8 cellular contexts compared by ENCODE assay signal in genomic region chr5:173047096-173047837, GRCh38. TPM values are rescaled to one million over a fixed set of nuclear protein-coding genes. Genes with fewer than 3 reads are reported as not detected.
A peak's percentile ranks its signal among the peaks of the same experiment; 100 is the strongest.
DNase-seq lines count a peak whose midpoint lies in the region; ATAC-seq, FAIRE-seq and TF ChIP-seq lines count a peak whose summit lies in the region.
"Not testable (repeated sequence)": the region's sequence is repeated elsewhere in the genome, so short reads cannot be mapped to it uniquely, and the experiment has no call there.

No MANE protein-coding gene starts in this region.

- H3K4me1 ChIP-seq in Caco-2 (peaks cover 57% of the 10 kb centered on the region), IMR-90 (ENCODE audit: control insufficient read depth, insufficient read depth, low read length) (peaks cover 19% of the 10 kb centered on the region), HepG2 (ENCODE audit: insufficient read depth, low read length) (peaks cover 55% of the 10 kb centered on the region)
- H3K4me1 ChIP-seq in endothelial cell of umbilical vein (ENCODE audit: control insufficient read depth, extremely low read depth, insufficient read depth, low read length); neural progenitor cell: not testable (repeated sequence)

- H3K4ac ChIP-seq in IMR-90 (ENCODE audit: low read depth, low read length), result not testable (repeated sequence)

- H2BK5ac ChIP-seq in IMR-90 (ENCODE audit: low read depth, low read length, poor library complexity, severe bottlenecking), result not testable (repeated sequence)

- peaks cover 33% of the 10 kb centered on the region for H3K4me1 Mint-ChIP-seq in Caco-2 (ENCODE audit: low read depth, unreplicated experiment)
- H3K4me1 Mint-ChIP-seq in neural progenitor cell, result not testable (repeated sequence)

- H3K27ac Mint-ChIP-seq in Caco-2 (ENCODE audit: unreplicated experiment), result peak overlapping the region; percentile 48
- peak overlapping the region; percentile 76 for H3K27ac Mint-ChIP-seq in neural progenitor cell

- not testable (repeated sequence) for H2BK120ac ChIP-seq in IMR-90 (ENCODE audit: low read depth, low read length)

- not testable (repeated sequence) for TF ChIP-seq POLR2A in IMR-90 (IDR thresholded peaks at IDR 0.05; ENCODE audit: low read depth, low read length); endothelial cell of umbilical vein (IDR thresholded peaks at IDR 0.05; ENCODE audit: low read depth, low read length); HepG2 (IDR thresholded peaks at IDR 0.05; ENCODE audit: insufficient read depth in 1 of 2, low read depth in 2 of 2, low read length in 2 of 2)

- not testable (repeated sequence) for DNase-seq in Caco-2; IMR-90; endothelial cell of umbilical vein (ENCODE audit: low read depth, low spot score); HepG2 (ENCODE audit: low spot score); neural progenitor cell (ENCODE audit: low spot score)
- DNase-seq in cerebellar cortex (ENCODE audit: low spot score), result peak; percentile 73
- peak; percentile 10 for DNase-seq in stimulated activated CD8-positive, alpha-beta memory T cell treated with anti-CD3 and anti-CD28 coated beads, Interleukin-4, amount 100 ng/mL, for 48 hours

- not testable (repeated sequence) for H3K27ac ChIP-seq in IMR-90 (ENCODE audit: insufficient read depth, low read length); endothelial cell of umbilical vein (ENCODE audit: insufficient read depth, low read depth, low read length); HepG2 (ENCODE audit: extremely low read length, insufficient read depth, low read length); neural progenitor cell
- H3K27ac ChIP-seq in temporal lobe (ENCODE audit: low read depth, low read length), result peak overlapping the region; percentile 50

- intact Hi-C loops in Caco-2 (cut with micrococcal nuclease; ENCODE audit: unreplicated experiment); IMR-90 (cut with micrococcal nuclease); endothelial cell of umbilical vein (cut with micrococcal nuclease); HepG2 (cut with micrococcal nuclease; ENCODE audit: unreplicated experiment): not testable (repeated sequence)

- not testable (repeated sequence) for H3F3A ChIP-seq in neural progenitor cell (ENCODE audit: low read depth)

- not testable (repeated sequence) for H3K36me3 ChIP-seq in Caco-2 (ENCODE audit: control insufficient read depth, insufficient read depth, low read length); IMR-90 (ENCODE audit: control insufficient read depth, insufficient read depth, low read length); endothelial cell of umbilical vein (ENCODE audit: control insufficient read depth in 2 of 2, extremely low read depth in 1 of 2, insufficient read depth in 2 of 2, low read length in 2 of 2); HepG2 (replicated peaks in 1 of 2; ENCODE audit: control insufficient read depth in 1 of 2, insufficient read depth in 2 of 2, low read length in 2 of 2); neural progenitor cell

- H3K18ac ChIP-seq in IMR-90 (ENCODE audit: low read depth, low read length), result not testable (repeated sequence)

- peak overlapping the region; percentile 81; the same call in 1 of the 3 replicates for H2BK15ac ChIP-seq in IMR-90 (ENCODE audit: low read depth, low read length)

- in situ Hi-C loops in IMR-90 (cut with MboI; ENCODE audit: low sequenced_read_pairs); HepG2 (cut with HindIII; ENCODE audit: extremely low pct_ligation_motif_present, low pct_unique_long_range_greater_than_20kb): not testable (repeated sequence)

- not testable (repeated sequence) for TF ChIP-seq EP300 in HepG2 (IDR thresholded peaks at IDR 0.05; ENCODE audit: low read depth in 2 of 2, low read length in 2 of 2); HepG2 (CRISPR knock-in tag; IDR thresholded peaks at IDR 0.05; ENCODE audit: borderline replicate concordance)

- H3K79me1 ChIP-seq in IMR-90 (ENCODE audit: low read depth in 1 of 2, low read length in 2 of 2), result not testable (repeated sequence)

- H2AK9ac ChIP-seq in IMR-90 (replicated peaks; ENCODE audit: low read depth, low read length, poor library complexity), result not testable (repeated sequence)

- ATAC-seq in IMR-90 (ENCODE audit: low read depth); HepG2: not testable (repeated sequence)

- no CpG with 5 or more reads among the region's 12 CpGs for WGBS in IMR-90 (ENCODE audit: extremely low coverage in 2 of 2, insufficient read length in 1 of 2), 2 experiments
- 30% methylated on average over 12 of the region's 12 CpGs for WGBS in HepG2 (ENCODE audit: low lambda C conversion rate)

- H3K9me3 Mint-ChIP-seq in Caco-2 (ENCODE audit: unreplicated experiment); neural progenitor cell: not testable (repeated sequence)

- not testable (repeated sequence) for H3K9me1 ChIP-seq in IMR-90 (ENCODE audit: insufficient read depth, low read length); endothelial cell of umbilical vein (replicated peaks; ENCODE audit: control insufficient read depth, extremely low read depth, insufficient read depth, low read length)

- not testable (repeated sequence) for H4K8ac ChIP-seq in IMR-90 (ENCODE audit: low read depth in 2 of 2, low read length in 2 of 2)

- TF ChIP-seq CTCF in Caco-2 (IDR thresholded peaks at IDR 0.05; ENCODE audit: insufficient read depth in 1 of 2, low read depth in 1 of 2, low read length in 1 of 2, severe bottlenecking in 1 of 2, unreplicated experiment in 1 of 2); IMR-90 (conservative IDR thresholded peaks at IDR 0.05; ENCODE audit: low read depth, low read length); endothelial cell of umbilical vein (IDR thresholded peaks at IDR 0.05; ENCODE audit: extremely low read depth in 1 of 2, insufficient read depth in 1 of 2, low read depth in 1 of 2, low read length in 2 of 2); HepG2 (CRISPR knock-in tag; IDR thresholded peaks at IDR 0.05); neural progenitor cell (IDR thresholded peaks at IDR 0.05): not testable (repeated sequence)

- POLR2A ChIA-PET in Caco-2 (lab: Charles Lee); IMR-90 (lab: Charles Lee; ENCODE audit: unreplicated experiment); endothelial cell of umbilical vein (lab: Charles Lee); HepG2 (lab: Yijun Ruan, JAX): not testable (repeated sequence)

- TF ChIP-seq RAD21 in IMR-90 (IDR thresholded peaks at IDR 0.05; ENCODE audit: low read length); HepG2 (CRISPR knock-in tag; IDR thresholded peaks at IDR 0.05): not testable (repeated sequence)

- H3K36me3 Mint-ChIP-seq in Caco-2 (ENCODE audit: insufficient read depth, unreplicated experiment), result peaks cover 15% of the 10 kb centered on the region
- not testable (repeated sequence) for H3K36me3 Mint-ChIP-seq in neural progenitor cell

- not testable (repeated sequence) for H3K56ac ChIP-seq in IMR-90 (ENCODE audit: extremely low read depth, insufficient read depth, low read length)

- CTCF ChIA-PET in Caco-2 (lab: Charles Lee); IMR-90 (lab: Yijun Ruan, JAX); HepG2 (lab: Yijun Ruan, JAX; ENCODE audit: low intra/inter-chr PET ratio, low total read pairs): not testable (repeated sequence)
- CTCF ChIA-PET in endothelial cell of umbilical vein (lab: Charles Lee), result interaction anchor here (2.4 kb wide), 1 partner anchor 13 kb away, joined by 9 read pairs; no protein-coding TSS in a partner anchor

- H3K4me2 ChIP-seq in IMR-90 (ENCODE audit: low read depth, low read length); endothelial cell of umbilical vein (ENCODE audit: insufficient read depth, low read length); neural progenitor cell: not testable (repeated sequence)
- H3K4me2 ChIP-seq in HepG2 (ENCODE audit: low read depth, low read length), result peak overlapping the region; percentile 55; the same call in 1 of the 2 replicates

- H4K20me1 ChIP-seq in IMR-90 (ENCODE audit: insufficient read depth, low read length); endothelial cell of umbilical vein (replicated peaks; ENCODE audit: control insufficient read depth, extremely low read depth, insufficient read depth, low read length); HepG2 (ENCODE audit: insufficient read depth, low read length); neural progenitor cell (ENCODE audit: low read depth): not testable (repeated sequence)

- not testable (repeated sequence) for H3K4me3 ChIP-seq in Caco-2 (ENCODE audit: low read depth, low read length); IMR-90 (ENCODE audit: insufficient read depth, low read depth, low read length); endothelial cell of umbilical vein (replicated peaks in 1 of 3; ENCODE audit: insufficient read depth in 1 of 3, low read depth in 1 of 3, low read length in 3 of 3); HepG2 (replicated peaks in 1 of 3; ENCODE audit: insufficient read depth in 1 of 3, low read depth in 2 of 3, low read length in 3 of 3); neural progenitor cell

- not testable (repeated sequence) for H4K5ac ChIP-seq in IMR-90 (ENCODE audit: low read depth, low read length)

- H4K91ac ChIP-seq in IMR-90 (ENCODE audit: insufficient read depth, low read depth, low read length), result peak overlapping the region; percentile 13; the same call in 1 of the 2 replicates

- dilution Hi-C loops in IMR-90 (cut with HindIII; ENCODE audit: low sequenced_read_pairs, unreplicated experiment); endothelial cell of umbilical vein (cut with MboI; ENCODE audit: extremely low pct_ligation_motif_present, low sequenced_read_pairs): not testable (repeated sequence)

- H3K27me3 Mint-ChIP-seq in Caco-2 (ENCODE audit: insufficient read depth, unreplicated experiment); neural progenitor cell (ENCODE audit: insufficient read depth, low read depth): not testable (repeated sequence)

- H2AK5ac ChIP-seq in IMR-90 (ENCODE audit: low read depth, low read length), result not testable (repeated sequence)

- H3K4me3 Mint-ChIP-seq in Caco-2 (ENCODE audit: unreplicated experiment); neural progenitor cell: not testable (repeated sequence)

- H2AFZ ChIP-seq in IMR-90 (replicated peaks; ENCODE audit: low read length, poor library complexity); endothelial cell of umbilical vein (ENCODE audit: low read depth, low read length); HepG2 (ENCODE audit: low read length); neural progenitor cell (replicated peaks): not testable (repeated sequence)

- H3K23ac ChIP-seq in IMR-90 (ENCODE audit: low read depth, low read length), result not testable (repeated sequence)

- not testable (repeated sequence) for H3K14ac ChIP-seq in IMR-90 (replicated peaks; ENCODE audit: low read depth, low read length)

- not testable (repeated sequence) for H3K27me3 ChIP-seq in Caco-2 (replicated peaks; ENCODE audit: control insufficient read depth, insufficient read depth, low read length); IMR-90 (ENCODE audit: control insufficient read depth, insufficient read depth, low read length); endothelial cell of umbilical vein (ENCODE audit: control insufficient read depth in 2 of 2, insufficient read depth in 2 of 2, low read length in 2 of 2); HepG2 (ENCODE audit: control insufficient read depth in 1 of 2, insufficient read depth in 2 of 2, low read length in 2 of 2)
- H3K27me3 ChIP-seq in neural progenitor cell, result peaks cover 20% of the 10 kb centered on the region

- FAIRE-seq in endothelial cell of umbilical vein (lab: Jason Lieb, UNC), result peak; percentile 24
- FAIRE-seq in HepG2 (lab: Jason Lieb, UNC), result not testable (repeated sequence)

- H3K9ac ChIP-seq in IMR-90 (ENCODE audit: low read depth, low read length); endothelial cell of umbilical vein (replicated peaks; ENCODE audit: extremely low read depth, insufficient read depth, low read length); HepG2 (ENCODE audit: insufficient read depth, low read depth, low read length); neural progenitor cell: not testable (repeated sequence)

- not testable (repeated sequence) for BruUV-seq in Caco-2 (replicated peaks; lab: Mats Ljungman, UMichigan); IMR-90 (replicated peaks; lab: Mats Ljungman, UMichigan); endothelial cell of umbilical vein (replicated peaks; lab: Mats Ljungman, UMichigan); HepG2 (replicated peaks; lab: Mats Ljungman, UMichigan)

- not testable (repeated sequence) for H3K9me3 ChIP-seq in Caco-2; IMR-90 (ENCODE audit: control insufficient read depth, insufficient read depth, low read length); endothelial cell of umbilical vein (replicated peaks; ENCODE audit: control insufficient read depth, insufficient read depth, low read length); HepG2 (ENCODE audit: low read length); neural progenitor cell (ENCODE audit: low read depth)

- H2BK20ac ChIP-seq in IMR-90 (ENCODE audit: low read depth, low read length), result not testable (repeated sequence)

- not testable (repeated sequence) for H3K79me2 ChIP-seq in endothelial cell of umbilical vein (ENCODE audit: control insufficient read depth, insufficient read depth, low read length); HepG2 (ENCODE audit: insufficient read depth, low read length); neural progenitor cell (ENCODE audit: low read depth)

RNA-seq across cellular contexts. Expression of gene CREBRF, which starts 8.9 kb away (rescaled TPM):
- 12.3 and 12.6 TPM in 2 replicates for total RNA-seq in Caco-2 (2022)
- total RNA-seq in IMR-90 (2012; rRNA removed), result 11.1 and 16.1 TPM in 2 replicates
- polyA plus RNA-seq in IMR-90 (2012; rRNA removed), result 3.0 and 3.2 TPM in 2 replicates
- 0.56 and 0.80 TPM in 2 replicates for polyA plus RNA-seq in IMR-90 (2012; cell fraction: cytosol; rRNA removed)
- polyA plus RNA-seq in IMR-90 (2012; cell fraction: nucleus; rRNA removed; ENCODE audit: low replicate concordance), result 1.5 and 18.2 TPM in 2 replicates
- total RNA-seq in endothelial cell of umbilical vein, result 8.8 and 9.4 TPM in 2 replicates
- 1.7 and 2.7 TPM in 2 replicates for polyA plus RNA-seq in endothelial cell of umbilical vein
- polyA plus RNA-seq in endothelial cell of umbilical vein (2011; cell fraction: cytosol; rRNA removed), result 2.6 and 3.5 TPM in 2 replicates
- polyA plus RNA-seq in endothelial cell of umbilical vein (2011; cell fraction: nucleus; rRNA removed), result 19.1 and 20.5 TPM in 2 replicates
- polyA plus RNA-seq in endothelial cell of umbilical vein (2012), result 3.1 and 3.2 TPM in 2 replicates
- polyA minus RNA-seq in endothelial cell of umbilical vein, result 19.8 and 24.7 TPM in 2 replicates
- 3.6 TPM for polyA minus RNA-seq in endothelial cell of umbilical vein (2011; cell fraction: cytosol; rRNA and poly(A)+ RNA removed)
- polyA minus RNA-seq in endothelial cell of umbilical vein (2011; cell fraction: nucleus; rRNA and poly(A)+ RNA removed), result 28.2 and 28.6 TPM in 2 replicates
- 4.5 and 5.1 TPM in 2 replicates for total RNA-seq in HepG2 (2016; rRNA removed; fragmentation: Illumina TruSeq; extraction: Trizol)
- 3.3 and 4.5 TPM in 2 replicates for total RNA-seq in HepG2 (2016; cell fraction: cytosol; rRNA removed; fragmentation: Illumina TruSeq; extraction: Trizol; ENCODE audit: low read depth)
- total RNA-seq in HepG2 (2016; cell fraction: insoluble cytoplasmic fraction; rRNA removed; fragmentation: Illumina TruSeq; extraction: Trizol), result 4.9 and 5.3 TPM in 2 replicates
- total RNA-seq in HepG2 (2016; cell fraction: membrane; rRNA removed; fragmentation: Illumina TruSeq; extraction: Trizol), result 5.3 and 5.8 TPM in 2 replicates
- total RNA-seq in HepG2 (2016; cell fraction: nucleus; rRNA removed; fragmentation: Illumina TruSeq; extraction: Trizol), result 7.6 and 9.7 TPM in 2 replicates
- polyA plus RNA-seq in HepG2 (2011; rRNA removed), result 8.9 and 10.2 TPM in 2 replicates
- 2.5 and 3.3 TPM in 2 replicates for polyA plus RNA-seq in HepG2 (2011; cell fraction: cytosol; rRNA removed)
- 15.4 and 16.5 TPM in 2 replicates for polyA plus RNA-seq in HepG2 (2011; cell fraction: nucleus; rRNA removed)
- polyA plus RNA-seq in HepG2 (2012), result 6.6 and 9.2 TPM in 2 replicates
- 0.08 and 0.09 TPM in 2 replicates for polyA plus RNA-seq in HepG2 (2016; cell fraction: cytosol; fragmentation: Illumina TruSeq; extraction: Trizol; ENCODE audit: low read depth)
- polyA plus RNA-seq in HepG2 (2016; cell fraction: insoluble cytoplasmic fraction; fragmentation: Illumina TruSeq; extraction: Trizol; ENCODE audit: low read depth), result 1.6 TPM in 2 replicates
- 0.17 and 0.21 TPM in 2 replicates for polyA plus RNA-seq in HepG2 (2016; cell fraction: membrane; fragmentation: Illumina TruSeq; extraction: Trizol; ENCODE audit: low read depth)
- 5.6 and 7.8 TPM in 2 replicates for polyA plus RNA-seq in HepG2 (2016; cell fraction: nucleus; fragmentation: Illumina TruSeq; extraction: Trizol; ENCODE audit: insufficient read depth, low read depth)
- 10.2 and 30.3 TPM in 2 replicates for polyA minus RNA-seq in HepG2 (2011; rRNA and poly(A)+ RNA removed; ENCODE audit: low replicate concordance)
- polyA minus RNA-seq in HepG2 (2011; cell fraction: cytosol; rRNA and poly(A)+ RNA removed), result 6.2 and 13.2 TPM in 2 replicates
- 40.2 and 40.9 TPM in 2 replicates for polyA minus RNA-seq in HepG2 (2011; cell fraction: nucleus; rRNA and poly(A)+ RNA removed)
- 13.0 and 14.3 TPM in 2 replicates for total RNA-seq in neural progenitor cell (ENCODE audit: low replicate concordance)
- total RNA-seq in temporal lobe, result 21.1 TPM
